In genomic region chr16:57283956-57284205, GRCh38 we compare ENCODE assay signal across 11 cellular contexts. TPM values are rescaled to one million over a fixed set of nuclear protein-coding genes. Genes with fewer than 3 reads are reported as not detected.
DNase-seq lines count a peak whose midpoint lies in the region; ATAC-seq and TF ChIP-seq lines count a peak whose summit lies in the region.
"Had no signal": no experiment of that assay in that cellular context is flagged by ENCODE, and none has a peak within 500 bp of the region (broad histone marks: within the 10 kb centered on the region; RNA-seq: fewer than 3 reads in every experiment).

No MANE protein-coding gene starts in this region.

- no peaks in the 10 kb centered on the region for H3K36me3 ChIP-seq in A673 (ENCODE audit: insufficient read depth, low read length, poor library complexity, severe bottlenecking)
- H3K36me3 ChIP-seq: brain microvascular endothelial cell had no signal

- no peak overlapping the region for H3K4me3 ChIP-seq in A673 (ENCODE audit: low read depth, low read length, poor library complexity, severe bottlenecking)

- no peak for ATAC-seq in stimulated activated naive CD8-positive, alpha-beta T cell treated with anti-CD3 and anti-CD28 coated beads, Interleukin-15, Interleukin-2, amounts not matched to agents 100 U/mL and 50 U/mL, for 24 hours
- ATAC-seq in esophagus mucosa: peak; percentile 33

- POLR2A ChIA-PET in A673 (lab: Charles Lee; ENCODE audit: low non-redundant PET): no interaction called here

- DNase-seq in stimulated activated naive CD8-positive, alpha-beta T cell treated with anti-CD3 and anti-CD28 coated beads, Interleukin-15, Interleukin-2, amounts not matched to agents 100 U/mL and 50 U/mL, for 24 hours: no peak
- no peak for DNase-seq in neural crest cell (ENCODE audit: low read depth, low spot score)
- no peak for DNase-seq in A673 (ENCODE audit: low spot score)
- DNase-seq in 8988T: no peak
- no peak for DNase-seq in NCI-H2107 treated with DMSO at 0.1 percent for 48 hours (lab: John Stamatoyannopoulos, UW; ENCODE audit: unreplicated experiment)
- no peak for DNase-seq in AG08396 (ENCODE audit: low spot score)
- DNase-seq: brain microvascular endothelial cell, occipital lobe had no signal

- H3K9me3 ChIP-seq in A673 (ENCODE audit: low read depth, low read length, poor library complexity, severe bottlenecking): no peaks in the 10 kb centered on the region

- CTCF ChIA-PET in A673 (lab: Charles Lee): no interaction called here

- no peaks in the 10 kb centered on the region for H3K27me3 ChIP-seq in A673 (replicated peaks; ENCODE audit: insufficient read depth, low read depth, low read length, poor library complexity)

- no peak overlapping the region for H3K27ac ChIP-seq in A673 (ENCODE audit: low read depth, low read length, poor library complexity, severe bottlenecking)
- H3K27ac ChIP-seq: brain microvascular endothelial cell, KMS-11 had no signal

- TF ChIP-seq CTCF in neural crest cell (conservative IDR thresholded peaks at IDR 0.05) (no peak), A673 (conservative IDR thresholded peaks at IDR 0.05; ENCODE audit: low read depth, low read length) (no peak)

- intact Hi-C loops in A673 (cut with micrococcal nuclease; ENCODE audit: unreplicated experiment): no loop called here

- H3K4me1 ChIP-seq in A673 (ENCODE audit: insufficient read depth, low read length, poor library complexity, severe bottlenecking): no peaks in the 10 kb centered on the region

- no peaks in the 10 kb centered on the region for H3K36me3 Mint-ChIP-seq in stimulated activated naive CD8-positive, alpha-beta T cell treated with anti-CD3 and anti-CD28 coated beads, Interleukin-15, Interleukin-2, amounts not matched to agents 100 ng/mL and 50 ng/mL, for 24 hours (ENCODE audit: low read depth)
- no peaks in the 10 kb centered on the region for H3K36me3 Mint-ChIP-seq in neural crest cell (ENCODE audit: low read depth)

- peaks cover 5% of the 10 kb centered on the region for H3K4me1 Mint-ChIP-seq in stimulated activated naive CD8-positive, alpha-beta T cell treated with anti-CD3 and anti-CD28 coated beads, Interleukin-15, Interleukin-2, amounts not matched to agents 100 ng/mL and 50 ng/mL, for 24 hours (ENCODE audit: low read depth)
- H3K4me1 Mint-ChIP-seq in neural crest cell: no peaks in the 10 kb centered on the region

- BruUV-seq in A673 (replicated peaks; lab: Mats Ljungman, UMichigan): no TSS peak

- H3K27ac Mint-ChIP-seq in stimulated activated naive CD8-positive, alpha-beta T cell treated with anti-CD3 and anti-CD28 coated beads, Interleukin-15, Interleukin-2, amounts not matched to agents 100 ng/mL and 50 ng/mL, for 24 hours: no peak overlapping the region
- H3K27ac Mint-ChIP-seq in neural crest cell (ENCODE audit: unreplicated experiment): no peak overlapping the region

- no peaks in the 10 kb centered on the region for H3K9me3 Mint-ChIP-seq in stimulated activated naive CD8-positive, alpha-beta T cell treated with anti-CD3 and anti-CD28 coated beads, Interleukin-15, Interleukin-2, amounts not matched to agents 100 ng/mL and 50 ng/mL, for 24 hours
- no peaks in the 10 kb centered on the region for H3K9me3 Mint-ChIP-seq in neural crest cell

- peak overlapping the region; percentile 58 for H3K4me3 Mint-ChIP-seq in stimulated activated naive CD8-positive, alpha-beta T cell treated with anti-CD3 and anti-CD28 coated beads, Interleukin-15, Interleukin-2, amounts not matched to agents 100 ng/mL and 50 ng/mL, for 24 hours
- peak overlapping the region; percentile 71 for H3K4me3 Mint-ChIP-seq in neural crest cell

- H3K27me3 Mint-ChIP-seq in stimulated activated naive CD8-positive, alpha-beta T cell treated with anti-CD3 and anti-CD28 coated beads, Interleukin-15, Interleukin-2, amounts not matched to agents 100 ng/mL and 50 ng/mL, for 24 hours: peaks cover 4% of the 10 kb centered on the region
- H3K27me3 Mint-ChIP-seq in neural crest cell (ENCODE audit: low read depth): peaks cover 48% of the 10 kb centered on the region

RNA-seq across cellular contexts. Expression of gene PLLP, which starts 0.6 kb away (rescaled TPM):
- total RNA-seq in esophagus mucosa: 9.3 TPM
- total RNA-seq in neural crest cell: 0.79 and 0.84 TPM in 2 replicates
- total RNA-seq in A673 (2021): 1.1 and 1.5 TPM in 2 replicates

RNA-seq across cellular contexts. Expression of gene ARL2BP, which starts 38.8 kb away (rescaled TPM):
- 43.4 TPM for total RNA-seq in esophagus mucosa
- 62.6 and 63.9 TPM in 2 replicates for total RNA-seq in neural crest cell
- 33.1 and 35.1 TPM in 2 replicates for total RNA-seq in A673 (2021)
